8 cellular contexts compared by ENCODE assay signal in the genomic region with DNA sequence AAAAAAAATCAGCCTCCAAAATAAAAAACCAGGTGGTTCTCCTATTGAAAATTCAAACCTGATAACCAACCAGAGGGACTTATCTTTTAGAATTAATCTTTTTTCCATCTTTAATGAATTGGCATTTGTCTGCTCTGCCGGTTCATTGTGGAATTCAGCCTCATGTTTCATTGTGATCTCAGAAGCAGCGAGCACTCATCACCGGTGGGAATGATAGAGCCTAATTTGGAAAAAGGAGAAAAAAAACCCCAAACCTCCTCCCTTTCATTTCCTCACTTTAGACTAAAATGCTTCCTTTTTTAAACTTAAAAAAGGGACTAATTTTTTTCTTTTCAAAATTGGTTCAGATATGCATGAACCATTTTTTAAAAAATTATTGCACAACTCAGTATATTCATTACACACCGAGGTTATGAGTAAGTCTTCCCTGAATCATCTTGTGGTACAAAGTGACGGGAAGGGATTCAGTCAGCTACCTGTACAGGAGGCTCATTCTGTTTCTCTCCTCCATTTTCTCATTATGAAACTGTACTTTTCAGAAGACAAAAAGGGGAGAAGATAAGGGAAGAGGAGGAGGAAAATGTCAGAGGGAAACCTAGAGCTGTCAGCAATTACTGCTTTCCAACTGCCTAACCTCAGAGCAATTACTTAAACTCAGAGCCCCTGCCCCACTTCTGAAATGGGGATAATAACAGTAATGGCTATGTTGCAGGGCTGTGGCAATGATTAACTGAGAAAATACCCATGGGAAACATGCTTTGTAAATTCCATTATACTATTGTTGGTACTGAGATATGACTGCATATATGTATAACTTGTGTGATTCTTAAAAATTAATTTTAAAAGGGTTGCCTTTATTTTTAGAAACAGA. TPM values are rescaled to one million over a fixed set of nuclear protein-coding genes. Genes with fewer than 3 reads are reported as not detected.
DNase-seq lines count a peak whose midpoint lies in the region; ATAC-seq and TF ChIP-seq lines count a peak whose summit lies in the region.

No MANE protein-coding gene starts in this region.

- H3K27ac Mint-ChIP-seq in CD4-positive, CD25-positive, alpha-beta regulatory T cell: peak overlapping the region in 2 of 3 donors; percentile 23 to 69

- DNase-seq in CD4-positive, CD25-positive, alpha-beta regulatory T cell: peak in 1 of 3 donors; percentile 32
- DNase-seq in cardiac fibroblast (ENCODE audit: low read depth in 2 of 2) (peak; percentile 51 to 89), NCI-H1694 treated with DMSO at 0.1 percent for 48 hours (lab: John Stamatoyannopoulos, UW) (no peak), NCI-H1048 (lab: John Stamatoyannopoulos, UW) (no peak), NCI-H2196 treated with DMSO at 0.1 percent for 48 hours (lab: John Stamatoyannopoulos, UW; ENCODE audit: unreplicated experiment) (no peak)

- H3K27ac ChIP-seq in CD4-positive, CD25-positive, alpha-beta regulatory T cell (ENCODE audit: insufficient read depth, low read length, poor library complexity, severe bottlenecking): no peak overlapping the region

- H3K27me3 ChIP-seq in CD4-positive, CD25-positive, alpha-beta regulatory T cell (ENCODE audit: control insufficient read depth, insufficient read depth, low read length): no peaks in the 10 kb centered on the region

- no peaks in the 10 kb centered on the region for H3K9me3 ChIP-seq in CD4-positive, CD25-positive, alpha-beta regulatory T cell (ENCODE audit: control insufficient read depth in 2 of 2, low read length in 2 of 2)

- H3K27me3 Mint-ChIP-seq in CD4-positive, CD25-positive, alpha-beta regulatory T cell: no peaks in the 10 kb centered on the region

- TF ChIP-seq CTCF in cardiac fibroblast (IDR thresholded peaks at IDR 0.05; ENCODE audit: low read depth, low read length): no peak

- H3K36me3 ChIP-seq in CD4-positive, CD25-positive, alpha-beta regulatory T cell (ENCODE audit: control insufficient read depth, insufficient read depth, low read length): peaks cover 16% of the 10 kb centered on the region

- H3K4me3 Mint-ChIP-seq in CD4-positive, CD25-positive, alpha-beta regulatory T cell: no peak overlapping the region

- peaks cover 11 to 31% (median 28%) of the 10 kb centered on the region in 4 donors for H3K4me1 Mint-ChIP-seq in CD4-positive, CD25-positive, alpha-beta regulatory T cell

- H3K4me3 ChIP-seq in CD4-positive, CD25-positive, alpha-beta regulatory T cell (ENCODE audit: low read depth, low read length): no peak overlapping the region
- H3K4me3 ChIP-seq in cardiac fibroblast (replicated peaks in 1 of 2; ENCODE audit: low read depth in 2 of 2, low read length in 2 of 2): no peak overlapping the region

- ATAC-seq in CD4-positive, CD25-positive, alpha-beta regulatory T cell (ENCODE audit: low read depth in 2 of 2): peak; percentile 40 to 42
- ATAC-seq in GM19467 (IDR thresholded peaks at IDR 0.05; ENCODE audit: unreplicated experiment) (peak; percentile 71), HG03521 (IDR thresholded peaks at IDR 0.05; ENCODE audit: unreplicated experiment) (peak; percentile 58), GM21576 (IDR thresholded peaks at IDR 0.05; ENCODE audit: unreplicated experiment) (no peak)

- H3K36me3 Mint-ChIP-seq in CD4-positive, CD25-positive, alpha-beta regulatory T cell: peaks cover under 1% of the 10 kb centered on the region

- peaks cover 9% of the 10 kb centered on the region for H3K4me1 ChIP-seq in CD4-positive, CD25-positive, alpha-beta regulatory T cell (ENCODE audit: control insufficient read depth, insufficient read depth, low read length, poor library complexity, severe bottlenecking)

- H3K9me3 Mint-ChIP-seq in CD4-positive, CD25-positive, alpha-beta regulatory T cell: no peaks in the 10 kb centered on the region

RNA-seq across cellular contexts. Expression of a gene that starts 23.9 kb away (rescaled TPM):
- total RNA-seq in CD4-positive, CD25-positive, alpha-beta regulatory T cell: 43.4 TPM
- polyA plus RNA-seq in CD4-positive, CD25-positive, alpha-beta regulatory T cell: 10 to 100 TPM in 3 of 4 donors, 1 to 10 TPM in 1; 8.4 to 18.2 (median 13.0) TPM

Comparison
In these comparisons a context has a peak if more than half of its experiments do, and no peak if none do; other contexts are left out.
1. DNase-seq: peak in cardiac fibroblast (2 of 2); none in NCI-H1694 treated with DMSO at 0.1 percent for 48 hours (single experiment), NCI-H1048 (single experiment) and NCI-H2196 treated with DMSO at 0.1 percent for 48 hours (single experiment).